8 cellular contexts compared by ENCODE assay signal in the genomic region with DNA sequence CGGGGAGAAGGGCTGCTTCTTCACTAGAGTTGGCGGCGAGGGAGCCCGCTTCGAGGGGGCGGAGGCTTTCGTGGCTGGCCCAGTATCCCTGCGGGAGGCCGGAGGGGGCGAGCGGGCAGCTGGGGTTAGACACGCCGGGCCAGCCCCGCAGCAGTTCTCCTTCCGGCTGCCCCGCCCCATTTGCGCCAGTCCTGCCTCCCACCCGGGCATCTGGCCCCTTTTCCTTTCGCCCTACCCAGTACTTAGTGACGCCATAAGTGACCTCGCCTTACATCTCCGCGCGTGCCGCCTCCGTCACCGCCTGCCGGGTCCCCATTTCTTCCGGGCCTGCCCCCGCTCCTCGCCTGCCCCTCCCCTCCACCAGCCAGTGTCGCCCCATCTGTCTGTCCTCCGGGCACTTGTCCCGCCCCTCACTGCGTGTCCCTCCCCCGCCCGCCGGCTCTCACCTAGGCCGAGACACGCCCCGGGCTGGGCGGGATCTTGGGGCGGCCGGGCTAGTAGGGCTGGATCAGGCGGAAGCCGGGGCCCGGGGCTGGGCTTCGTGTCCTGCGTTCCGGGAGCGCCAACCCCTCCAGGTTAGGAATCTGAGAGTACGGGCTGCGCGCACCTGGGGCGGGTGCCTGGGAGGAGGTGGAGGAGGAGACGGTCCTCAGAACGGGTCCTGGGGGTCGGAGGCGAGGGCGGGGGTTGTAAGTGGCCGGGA. TPM values are rescaled to one million over a fixed set of nuclear protein-coding genes. Genes with fewer than 3 reads are reported as not detected.
A peak's percentile ranks its signal among the peaks of the same experiment; 100 is the strongest.
DNase-seq lines count a peak whose midpoint lies in the region; ATAC-seq, FAIRE-seq and TF ChIP-seq lines count a peak whose summit lies in the region.

No MANE protein-coding gene starts in this region.

- peak; percentile 95 for FAIRE-seq in GM12892 (lab: Jason Lieb, UNC)
- FAIRE-seq in astrocyte (lab: Jason Lieb, UNC), result no peak

- H3K4me3 ChIP-seq in astrocyte (ENCODE audit: insufficient read depth, low read depth, low read length), result peak overlapping the region; percentile 55
- peak overlapping the region; percentile 42 to 79 (median 64) for H3K4me3 ChIP-seq in skin epidermis

- no peaks in the 10 kb centered on the region for H3K79me2 ChIP-seq in astrocyte (ENCODE audit: insufficient read depth, low read length)

- H4K20me1 ChIP-seq in astrocyte (ENCODE audit: insufficient read depth, low read length), result peaks cover 7% of the 10 kb centered on the region

- H3K27me3 Mint-ChIP-seq in astrocyte (ENCODE audit: low read depth, unreplicated experiment), result peaks cover 14% of the 10 kb centered on the region

- H3K4me2 ChIP-seq in astrocyte (ENCODE audit: low read length), result peak overlapping the region; percentile 88

- no peak for TF ChIP-seq CTCF in astrocyte (IDR thresholded peaks at IDR 0.05; ENCODE audit: insufficient read depth, low read depth, low read length)

- H3K4me3 Mint-ChIP-seq in astrocyte (ENCODE audit: unreplicated experiment), result peak overlapping the region; percentile 93

- peak; percentile 100 for DNase-seq in GM12892 (ENCODE audit: insufficient read length)
- DNase-seq in NCI-H187 (lab: John Stamatoyannopoulos, UW), result peak; percentile 87 to 94
- peak; percentile 93 to 98 (median 96) for DNase-seq in T-helper 2 cell
- DNase-seq in astrocyte (ENCODE audit: low read depth), result peak; percentile 77
- DNase-seq in iPS DF 19.7 (ENCODE audit: low read depth, low spot score), result peak; percentile 81
- DNase-seq in GDM1 (lab: John Stamatoyannopoulos, UW), result no peak

- peaks cover 3% of the 10 kb centered on the region for H3K4me1 Mint-ChIP-seq in astrocyte (ENCODE audit: low read depth, unreplicated experiment)

- H3K27me3 ChIP-seq in astrocyte (ENCODE audit: insufficient read depth, low read length), result peaks cover 2% of the 10 kb centered on the region

- peak overlapping the region; percentile 76 for H2AFZ ChIP-seq in astrocyte (ENCODE audit: low read depth, low read length)

- peaks cover 5% of the 10 kb centered on the region for H3K4me1 ChIP-seq in astrocyte (ENCODE audit: insufficient read depth, low read length)

- H3K36me3 ChIP-seq in astrocyte (ENCODE audit: insufficient read depth, low read length), result no peaks in the 10 kb centered on the region

- peak; percentile 84 for ATAC-seq in HG02798 (IDR thresholded peaks at IDR 0.05; ENCODE audit: poor library complexity, unreplicated experiment)

- peak; percentile 49; the same call in 1 of the 2 replicates for TF ChIP-seq POLR2A in GM12892 (IDR thresholded peaks at IDR 0.05; ENCODE audit: low read depth, low read length)

- peak overlapping the region; percentile 60 for H3K9ac ChIP-seq in astrocyte (ENCODE audit: low read length)

- no peaks in the 10 kb centered on the region for H3K9me3 Mint-ChIP-seq in astrocyte (ENCODE audit: unreplicated experiment)

- peak overlapping the region; percentile 87 for H3K27ac Mint-ChIP-seq in astrocyte (ENCODE audit: unreplicated experiment)

- H3K9me3 ChIP-seq in astrocyte (ENCODE audit: insufficient read depth, low read depth, low read length), result no peaks in the 10 kb centered on the region

- peaks cover 3% of the 10 kb centered on the region for H3K36me3 Mint-ChIP-seq in astrocyte (ENCODE audit: low read depth, unreplicated experiment)

- H3K27ac ChIP-seq in astrocyte (ENCODE audit: low read depth, low read length) (no peak overlapping the region), skin epidermis (peak overlapping the region; percentile 51 to 98 (median 83))

RNA-seq across cellular contexts. Expression of gene SPATA32, which starts 14.3 kb away (rescaled TPM):
- 0.74 TPM for polyA plus RNA-seq in GM12892 (2012; ENCODE audit: missing spikeins)
- total RNA-seq in astrocyte, result not detected in 2 replicates

RNA-seq across cellular contexts. Expression of gene FMNL1, which starts 25.9 kb away (rescaled TPM):
- 54.8 TPM for polyA plus RNA-seq in GM12892 (2012; ENCODE audit: missing spikeins)
- 4.0 and 4.7 TPM in 2 replicates for total RNA-seq in astrocyte
